In the genomic region with DNA sequence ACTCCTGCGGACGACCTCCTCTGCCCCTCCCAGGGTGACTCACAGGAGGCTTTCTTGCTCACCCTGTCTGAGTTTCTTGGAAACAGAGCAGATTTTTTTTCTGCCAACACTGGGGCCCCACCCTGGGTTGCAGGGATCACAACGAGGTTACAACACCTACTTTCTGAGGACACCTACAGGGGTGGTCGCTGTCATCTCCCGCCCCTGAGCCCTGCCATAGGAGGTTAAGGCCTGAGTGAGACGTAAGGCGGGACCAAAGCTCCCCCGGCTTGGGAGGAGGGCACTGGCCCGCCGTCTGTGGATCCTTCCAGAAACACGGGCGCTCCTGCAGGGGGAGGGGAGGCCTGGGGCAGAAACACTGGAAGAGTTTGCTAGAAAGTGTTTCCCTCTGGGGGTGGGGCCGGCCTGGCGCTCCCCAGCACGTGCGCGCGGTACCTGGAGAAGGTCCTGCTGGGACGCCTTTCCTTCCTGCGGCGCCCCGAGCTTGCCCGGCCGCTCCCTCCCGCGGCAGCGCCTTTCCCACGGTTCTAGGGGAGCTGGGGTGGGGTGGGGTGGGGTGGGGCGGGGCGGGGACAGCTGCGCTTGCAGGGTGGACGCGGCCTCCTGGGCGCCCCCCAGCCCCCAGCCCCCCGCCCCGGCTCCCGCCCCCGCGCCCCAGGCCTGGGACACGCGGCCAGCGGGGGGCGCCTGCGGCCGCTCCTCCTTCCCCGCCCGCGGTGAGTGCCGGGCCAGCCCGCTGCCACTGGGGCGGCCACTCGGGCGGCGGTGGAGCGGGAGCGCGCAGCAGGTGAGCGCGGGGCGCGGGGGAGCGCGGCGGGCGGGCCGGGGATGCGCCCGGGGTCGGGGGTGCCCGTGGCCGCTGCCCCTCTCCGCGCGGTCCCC, we compare ENCODE assay signal across 1 cellular context.
TF ChIP-seq lines count a peak whose summit lies in the region.

No MANE protein-coding gene starts in this region.

TF ChIP-seq in K562, 482 proteins besides CTCF, POLR2A, EP300 and RAD21 (continued from another document):
- peak in 1 of 2 experiments; percentile 64 for TF ChIP-seq AFF1 (IDR thresholded peaks at IDR 0.05; ENCODE audit: low read depth in 1 of 2, partially characterized antibody in 2 of 2)
- peak; percentile 80; the same call in 1 of the 2 replicates for TF ChIP-seq MAX (CRISPR knock-in tag; IDR thresholded peaks at IDR 0.05)
- TF ChIP-seq U2AF2 (optimal IDR thresholded peaks at IDR 0.05; ENCODE audit: low read depth, low read length): no peak
- no peak for TF ChIP-seq ZKSCAN3 (CRISPR knock-in tag; IDR thresholded peaks at IDR 0.05)
